8 cellular contexts compared by ENCODE assay signal in genomic region chr3:195896361-195897080, GRCh38. TPM values are rescaled to one million over a fixed set of nuclear protein-coding genes. Genes with fewer than 3 reads are reported as not detected.
A peak's percentile ranks its signal among the peaks of the same experiment; 100 is the strongest.
DNase-seq lines count a peak whose midpoint lies in the region; ATAC-seq and TF ChIP-seq lines count a peak whose summit lies in the region.

No MANE protein-coding gene starts in this region.

- no peak overlapping the region; the same call in 1 of the 2 replicates for H3K27ac ChIP-seq in HUES64 (ENCODE audit: low read depth, low read length)
- peak overlapping the region; percentile 56 to 93 (median 91) for H3K27ac ChIP-seq in gastroesophageal sphincter

- no peaks in the 10 kb centered on the region for H3K9me3 Mint-ChIP-seq in activated T-cell treated with anti-CD3 and anti-CD28 coated beads, Interleukin-2, amount 50 U/mL, for 72 hours

- H3K4me3 Mint-ChIP-seq in activated T-cell treated with anti-CD3 and anti-CD28 coated beads, Interleukin-2, amount 50 U/mL, for 72 hours = peak overlapping the region; percentile 94 to 95

- H3K4me3 ChIP-seq in HUES64 (ENCODE audit: low read length) (peak overlapping the region; percentile 66), gastroesophageal sphincter (peak overlapping the region; percentile 55 to 84)

- TF ChIP-seq EP300 in gastroesophageal sphincter (IDR thresholded peaks at IDR 0.05) = no peak

- H3K9ac ChIP-seq in HUES64 (ENCODE audit: low read depth, low read length) = no peak overlapping the region

- H3K27me3 ChIP-seq in HUES64 (ENCODE audit: insufficient read depth, low read length) (no peaks in the 10 kb centered on the region), gastroesophageal sphincter (no peaks in the 10 kb centered on the region)

- no peak for TF ChIP-seq CTCF in gastroesophageal sphincter (IDR thresholded peaks at IDR 0.05)
- TF ChIP-seq CTCF in omental fat pad (IDR thresholded peaks at IDR 0.05) = no peak

- peaks cover 58% of the 10 kb centered on the region for H3K4me1 Mint-ChIP-seq in activated T-cell treated with anti-CD3 and anti-CD28 coated beads, Interleukin-2, amount 50 U/mL, for 72 hours (ENCODE audit: low read depth)

- 28% methylated on average over 16 of the region's 16 CpGs for WGBS in HUES64
- WGBS in gastroesophageal sphincter (ENCODE audit: low coverage in 1 of 2), 2 donors = 10% methylated on average over 14 of the region's 16 CpGs; no CpG with 5 or more reads in 1 of the 2 donors

- DNase-seq in DMS 273 (lab: John Stamatoyannopoulos, UW; ENCODE audit: unreplicated experiment) (peak; percentile 60), DMS 273 treated with DMSO at 0.1 percent for 48 hours (lab: John Stamatoyannopoulos, UW) (no peak), omental fat pad (ENCODE audit: low spot score) (no peak)
- DNase-seq in activated T-cell treated with anti-CD3 and anti-CD28 coated beads, Interleukin-2, amount 50 U/mL, for 72 hours = no peak

- peak; percentile 6 to 20 for ATAC-seq in activated T-cell treated with anti-CD3 and anti-CD28 coated beads, Interleukin-2, amount 50 U/mL, for 72 hours (replicated peaks in 1 of 2)
- ATAC-seq in gastroesophageal sphincter (peak; percentile 7), omental fat pad (ENCODE audit: low FRiP score) (peak; percentile 13), GM18870 (IDR thresholded peaks at IDR 0.05; ENCODE audit: unreplicated experiment) (no peak), HG03025 (IDR thresholded peaks at IDR 0.05; ENCODE audit: low FRiP score, unreplicated experiment) (no peak)

- H3K36me3 Mint-ChIP-seq in activated T-cell treated with anti-CD3 and anti-CD28 coated beads, Interleukin-2, amount 50 U/mL, for 72 hours (ENCODE audit: insufficient read depth in 2 of 2) = peaks cover 0 to 3% of the 10 kb centered on the region in 2 donors

- H3K4me1 ChIP-seq in HUES64 (ENCODE audit: insufficient read depth, low read length) = peaks cover 28% of the 10 kb centered on the region
- peaks cover 5 to 74% (median 33%) of the 10 kb centered on the region in 3 donors for H3K4me1 ChIP-seq in gastroesophageal sphincter

- H3K36me3 ChIP-seq in HUES64 (ENCODE audit: insufficient read depth, low read length) = no peaks in the 10 kb centered on the region
- H3K36me3 ChIP-seq in gastroesophageal sphincter = no peaks in the 10 kb centered on the region

- TF ChIP-seq POLR2A in gastroesophageal sphincter (IDR thresholded peaks at IDR 0.05) = no peak

- H3K27ac Mint-ChIP-seq in activated T-cell treated with anti-CD3 and anti-CD28 coated beads, Interleukin-2, amount 50 U/mL, for 72 hours = peak overlapping the region; percentile 87

- H3K9me3 ChIP-seq in HUES64 (ENCODE audit: insufficient read depth, low read depth, low read length) = no peaks in the 10 kb centered on the region
- no peaks in the 10 kb centered on the region for H3K9me3 ChIP-seq in gastroesophageal sphincter

- no peaks in the 10 kb centered on the region for H3K27me3 Mint-ChIP-seq in activated T-cell treated with anti-CD3 and anti-CD28 coated beads, Interleukin-2, amount 50 U/mL, for 72 hours (ENCODE audit: low read depth)

RNA-seq across cellular contexts. Expression of gene TNK2, which starts 11.8 kb away (rescaled TPM):
- 14.5 TPM for polyA plus RNA-seq in HUES64 (2013, experiment 1 of 2)
- polyA plus RNA-seq in HUES64 (2013, experiment 2 of 2) = 14.1 TPM
- total RNA-seq in activated T-cell treated with anti-CD3 and anti-CD28 coated beads, Interleukin-2, amount 50 U/mL, for 72 hours = 100 to 1,000 TPM in 1 of 2 donors, 10 to 100 TPM in 1; 94.8 to 112 TPM
- total RNA-seq in gastroesophageal sphincter = 10 to 100 TPM; 14.5 to 28.8 (median 23.9) TPM
- total RNA-seq in omental fat pad = 10 to 100 TPM; 12.6 to 26.6 (median 15.6) TPM

Comparison
In these comparisons a context has a peak if more than half of its experiments do, and no peak if none do; other contexts are left out.
1. ATAC-seq: peak in activated T-cell treated with anti-CD3 and anti-CD28 coated beads, Interleukin-2, amount 50 U/mL, for 72 hours (2 of 2), gastroesophageal sphincter (single experiment) and omental fat pad (single experiment); none in GM18870 (single experiment) and HG03025 (single experiment).